17 cellular contexts compared by ENCODE assay signal in the genomic region with DNA sequence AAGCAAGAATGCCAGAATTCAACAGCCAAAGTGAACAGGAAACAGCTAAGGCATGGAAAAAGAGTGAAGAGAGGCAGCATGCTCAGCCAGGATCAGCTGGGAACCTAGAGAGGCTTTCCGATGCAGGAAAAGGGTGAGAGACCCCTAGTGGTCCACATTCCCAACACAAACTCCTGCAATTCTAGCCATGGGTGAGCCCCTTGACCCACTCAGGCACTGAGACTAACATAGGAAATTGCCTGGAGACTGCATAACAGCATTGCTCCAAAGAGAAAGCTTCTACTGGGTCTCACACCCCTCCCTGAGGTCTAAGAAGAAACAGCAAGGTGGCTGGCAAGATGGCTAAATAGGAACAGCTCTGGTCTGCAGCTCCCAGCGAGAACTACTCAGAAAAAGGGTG.
A peak's percentile ranks its signal among the peaks of the same experiment; 100 is the strongest.
DNase-seq lines count a peak whose midpoint lies in the region; ATAC-seq, FAIRE-seq and TF ChIP-seq lines count a peak whose summit lies in the region.
"Had no signal": no experiment of that assay in that cellular context is flagged by ENCODE, and none has a peak within 500 bp of the region (broad histone marks: within the 10 kb centered on the region; RNA-seq: fewer than 3 reads in every experiment).

No MANE protein-coding gene starts in this region.

- no peak overlapping the region for H3K18ac ChIP-seq in H9 (ENCODE audit: insufficient read length, low read depth, low read length)

- no peak for TF ChIP-seq EP300 in K562 (IDR thresholded peaks at IDR 0.05; ENCODE audit: low read length)

- no peak overlapping the region for H3K9ac ChIP-seq in H9 (ENCODE audit: extremely low read depth, insufficient read length, low read length)
- no peak overlapping the region for H3K9ac ChIP-seq in K562 (ENCODE audit: insufficient read depth in 1 of 2, low read depth in 2 of 2, low read length in 2 of 2)
- H3K9ac ChIP-seq: KMS-11 had no signal

- H4K91ac ChIP-seq in H9 (ENCODE audit: insufficient read length, low read depth, low read length), result no peak overlapping the region

- H2AFZ ChIP-seq in H9 (ENCODE audit: low read length) (no peak overlapping the region), K562 (ENCODE audit: low read depth, low read length) (0 out of 2 replicates have a peak overlapping the region, but pooled peaks have one; percentile 32)
- H2AFZ ChIP-seq: PC-9 had no signal

- no peak for DNase-seq in A673 (ENCODE audit: low spot score)
- DNase-seq in H9, result peak; percentile 71
- peak in 1 of 4 experiments; percentile 9 for DNase-seq in K562 (ENCODE audit: extremely low read depth in 1 of 4, low spot score in 3 of 4)
- peak; percentile 60 for DNase-seq in iPS-NIHi7 (ENCODE audit: extremely low spot score)
- DNase-seq in NCI-H128 (lab: John Stamatoyannopoulos, UW; ENCODE audit: unreplicated experiment), result no peak
- DNase-seq in putamen (ENCODE audit: low spot score), result no peak
- DNase-seq in activated naive CD4-positive, alpha-beta T cell (lab: John Stamatoyannopoulos, UW), result no peak
- DNase-seq: COR-L47, DMS53, NCI-H1105, NCI-H1694 treated with DMSO at 0.1 percent for 48 hours, NCI-H2107, NCI-H226, NCI-H526, PC-9 had no signal

- no peak overlapping the region for H2BK15ac ChIP-seq in H9 (ENCODE audit: low read depth, low read length)

- intact Hi-C loops in A673 (cut with micrococcal nuclease; ENCODE audit: unreplicated experiment) (no loop called here), K562 (cut with micrococcal nuclease) (no loop called here)

- H3K9me3 ChIP-seq in A673 (ENCODE audit: low read depth, low read length, poor library complexity, severe bottlenecking) (no peaks in the 10 kb centered on the region), H9 (ENCODE audit: control insufficient read depth, low read depth, low read length) (no peaks in the 10 kb centered on the region), K562 (replicated peaks; ENCODE audit: control insufficient read depth, insufficient read depth, low read depth, low read length) (no peaks in the 10 kb centered on the region)

- BruUV-seq in A673 (replicated peaks; lab: Mats Ljungman, UMichigan), result no TSS peak
- no TSS peak for BruUV-seq in K562 (replicated peaks; lab: Mats Ljungman, UMichigan)

- CTCF ChIA-PET in A673 (lab: Charles Lee), result no interaction called here
- CTCF ChIA-PET in K562 (lab: Yijun Ruan, JAX; ENCODE audit: low intra/inter-chr PET ratio), result no interaction called here

- no peak overlapping the region for H4K8ac ChIP-seq in H9 (replicated peaks; ENCODE audit: insufficient read length, low read depth, low read length)

- no peak overlapping the region for H2BK120ac ChIP-seq in H9 (ENCODE audit: low read depth, low read length, poor library complexity, severe bottlenecking)

- TF ChIP-seq CTCF in A673 (conservative IDR thresholded peaks at IDR 0.05; ENCODE audit: low read depth, low read length), result peak; percentile 31; the same call in 1 of the 2 replicates
- peak; percentile 71 for TF ChIP-seq CTCF in H9 (conservative IDR thresholded peaks at IDR 0.05)
- TF ChIP-seq CTCF in K562 (IDR thresholded peaks at IDR 0.05 in 2 of 3, conservative IDR thresholded peaks at IDR 0.05 in 1 of 3; ENCODE audit: insufficient read depth in 2 of 3, low read depth in 1 of 3, low read length in 3 of 3), result 0 out of 6 replicates have a peak, but pooled peaks of 1 of the 3 experiments have one; percentile 20

- H4K20me1 ChIP-seq in H9 (ENCODE audit: control insufficient read depth, insufficient read depth, insufficient read length) (no peaks in the 10 kb centered on the region), K562 (replicated peaks; ENCODE audit: control insufficient read depth, insufficient read depth, low read length) (no peaks in the 10 kb centered on the region)

- no peaks in the 10 kb centered on the region for H3K36me3 Mint-ChIP-seq in H9 (ENCODE audit: insufficient read depth in 1 of 3, low read depth in 3 of 3)

- no peak overlapping the region for H2BK12ac ChIP-seq in H9 (ENCODE audit: insufficient read length, low read depth, low read length)

- no peak overlapping the region for H3K4ac ChIP-seq in H9 (ENCODE audit: low read depth, low read length)

- no peak overlapping the region for H2BK5ac ChIP-seq in H9 (ENCODE audit: insufficient read length, low read length)

- no peak overlapping the region for H3T11ph ChIP-seq in H9 (ENCODE audit: low read length)

- no peak overlapping the region for H3K4me3 Mint-ChIP-seq in H9

- in situ Hi-C loops in K562 (cut with MboI), result loop anchor here (10.0 kb wide), 1 partner anchor 367 kb away; no protein-coding TSS in a partner anchor

- no peak for TF ChIP-seq POLR2A in K562 (conservative IDR thresholded peaks at IDR 0.05)

- H3K14ac ChIP-seq in H9 (ENCODE audit: insufficient read depth, low read length), result no peak overlapping the region

- no peaks in the 10 kb centered on the region for H3K9me1 ChIP-seq in K562 (ENCODE audit: control insufficient read depth, insufficient read depth, low read length)

- H3K27ac ChIP-seq in A673 (ENCODE audit: low read depth, low read length, poor library complexity, severe bottlenecking) (no peak overlapping the region), H9 (ENCODE audit: insufficient read length, low read depth, low read length) (no peak overlapping the region), K562 (ENCODE audit: extremely low read depth, low read depth, low read length) (no peak overlapping the region)
- H3K27ac ChIP-seq: KMS-11, PC-9 had no signal

- FAIRE-seq in K562 (lab: Jason Lieb, UNC), result peak; percentile 32

- no peaks in the 10 kb centered on the region for H3K27me3 ChIP-seq in A673 (replicated peaks; ENCODE audit: insufficient read depth, low read depth, low read length, poor library complexity)
- H3K27me3 ChIP-seq in H9 (ENCODE audit: insufficient read depth, low read length), result no peaks in the 10 kb centered on the region
- H3K27me3 ChIP-seq in K562 (ENCODE audit: control insufficient read depth in 2 of 2, insufficient read depth in 2 of 2, low read length in 2 of 2), result no peaks in the 10 kb centered on the region

- no peak overlapping the region for H3K4me3 ChIP-seq in A673 (ENCODE audit: low read depth, low read length, poor library complexity, severe bottlenecking)
- no peak overlapping the region for H3K4me3 ChIP-seq in K562
- H3K4me3 ChIP-seq: PC-9 had no signal

- TF ChIP-seq RAD21 in K562 (CRISPR knock-in tag; conservative IDR thresholded peaks at IDR 0.05 in 1 of 2, IDR thresholded peaks at IDR 0.05 in 1 of 2), result no peak

- H2AK5ac ChIP-seq in H9 (ENCODE audit: insufficient read length, low read length), result no peak overlapping the region

- H3K23me2 ChIP-seq in H9 (ENCODE audit: insufficient read length, low read depth, low read length, poor library complexity, severe bottlenecking), result no peaks in the 10 kb centered on the region

- POLR2A ChIA-PET in A673 (lab: Charles Lee; ENCODE audit: low non-redundant PET), result no interaction called here
- POLR2A ChIA-PET in K562 (lab: Yijun Ruan, JAX), result interaction anchor here (0.6 to 1.6 kb wide), 2 partner anchors 18 to 529 kb away, joined by 3 to 10 read pairs; partner anchors contain the start of gene RABGGTB

- no peaks in the 10 kb centered on the region for H3K79me1 ChIP-seq in H9 (ENCODE audit: insufficient read depth, low read depth, low read length, poor library complexity, severe bottlenecking)

- H3K27me3 Mint-ChIP-seq in H9 (ENCODE audit: low read depth), result peaks cover 6% of the 10 kb centered on the region; the same call in 1 of the 2 replicates

- H3K79me2 ChIP-seq in H9 (ENCODE audit: insufficient read depth, low read length) (no peaks in the 10 kb centered on the region), K562 (ENCODE audit: control insufficient read depth, insufficient read depth, low read length) (no peaks in the 10 kb centered on the region)

- H3K4me2 ChIP-seq in H9 (ENCODE audit: insufficient read depth, insufficient read length, low read length) (no peak overlapping the region), K562 (ENCODE audit: insufficient read depth, low read length) (no peak overlapping the region)
- H3K4me2 ChIP-seq: KMS-11, PC-9 had no signal

- WGBS in H9 (ENCODE audit: extremely low coverage, insufficient read length, low lambda C conversion rate), result no CpG with 5 or more reads among the region's 2 CpGs
- WGBS in K562 (ENCODE audit: insufficient coverage, low coverage, missing lambda C conversion rate), result 7% methylated on average over 1 of the region's 2 CpGs

- H3K4me1 ChIP-seq in A673 (ENCODE audit: insufficient read depth, low read length, poor library complexity, severe bottlenecking) (no peaks in the 10 kb centered on the region), H9 (ENCODE audit: insufficient read depth, low read length) (no peaks in the 10 kb centered on the region), K562 (replicated peaks in 1 of 2; ENCODE audit: control insufficient read depth in 2 of 2, insufficient read depth in 2 of 2, low read length in 2 of 2) (no peaks in the 10 kb centered on the region)

- no peak overlapping the region for H3K27ac Mint-ChIP-seq in H9

- H2BK20ac ChIP-seq in H9 (ENCODE audit: low read depth, low read length, poor library complexity, severe bottlenecking), result no peak overlapping the region

- H3K9me3 Mint-ChIP-seq in H9, result no peaks in the 10 kb centered on the region; a peak in 1 of 5 replicates

- H4K5ac ChIP-seq in H9 (ENCODE audit: insufficient read length, low read depth, low read length), result no peak overlapping the region

- H3K56ac ChIP-seq in H9 (ENCODE audit: insufficient read length, low read depth, low read length), result no peak overlapping the region

- no peak overlapping the region for H3K23ac ChIP-seq in H9 (ENCODE audit: insufficient read length, low read depth, low read length)

- H3K4me1 Mint-ChIP-seq in H9, result no peaks in the 10 kb centered on the region

- peak; percentile 57 for ATAC-seq in K562
- ATAC-seq in GM18867 (IDR thresholded peaks at IDR 0.05; ENCODE audit: unreplicated experiment), result no peak

- H3K36me3 ChIP-seq in A673 (ENCODE audit: insufficient read depth, low read length, poor library complexity, severe bottlenecking) (no peaks in the 10 kb centered on the region), K562 (ENCODE audit: control insufficient read depth, insufficient read depth, low read length) (no peaks in the 10 kb centered on the region)

TF ChIP-seq in K562, 482 proteins besides CTCF, POLR2A, EP300 and RAD21 (continues in another document):
- TF ChIP-seq DPF2 (IDR thresholded peaks at IDR 0.05), result no peak

Comparison
In these comparisons a context has a peak if more than half of its experiments do, and no peak if none do; other contexts are left out.
1. DNase-seq: peak in H9 (single experiment) and iPS-NIHi7 (single experiment); none in A673 (single experiment), NCI-H128 (single experiment), putamen (single experiment) and activated naive CD4-positive, alpha-beta T cell (0 of 4).